ENCODE assay signal across 8 cellular contexts in the genomic region with DNA sequence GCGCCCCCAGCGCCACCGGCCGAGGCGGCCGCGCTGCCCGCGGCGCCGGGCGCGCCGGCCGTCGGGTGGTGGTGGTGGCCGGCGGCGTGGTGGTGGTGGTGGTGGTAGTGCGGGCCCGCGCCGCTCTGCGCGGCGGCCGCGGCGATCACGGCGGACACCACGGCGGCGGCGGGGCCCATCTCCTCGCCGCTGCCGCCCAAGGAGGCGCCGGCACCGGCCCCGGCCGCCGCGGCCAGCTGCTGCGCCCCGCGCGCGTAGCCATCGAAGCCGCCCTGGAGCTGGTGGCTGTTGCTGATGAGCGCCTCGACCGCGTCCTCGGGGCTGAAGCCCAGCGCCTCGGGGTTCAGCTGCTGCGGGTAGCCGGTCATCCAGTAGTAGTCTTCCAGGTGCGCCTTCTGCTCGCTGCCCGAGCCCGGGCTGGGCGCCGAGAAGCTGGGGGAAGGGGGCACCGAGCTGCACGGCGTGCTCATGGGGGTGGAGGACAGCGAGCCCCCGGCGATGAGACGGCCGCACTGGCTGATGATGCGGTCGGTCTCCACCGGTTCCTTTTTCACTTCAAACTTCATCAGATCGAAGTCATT. TPM values are rescaled to one million over a fixed set of nuclear protein-coding genes. Genes with fewer than 3 reads are reported as not detected.
A peak's percentile ranks its signal among the peaks of the same experiment; 100 is the strongest.
DNase-seq lines count a peak whose midpoint lies in the region; ATAC-seq and TF ChIP-seq lines count a peak whose summit lies in the region.

No MANE protein-coding gene starts in this region.

- ATAC-seq in HG02642 (IDR thresholded peaks at IDR 0.05; ENCODE audit: poor library complexity, unreplicated experiment) (no peak), GM18870 (IDR thresholded peaks at IDR 0.05; ENCODE audit: unreplicated experiment) (no peak)

- H3K9me3 Mint-ChIP-seq in activated T-helper 1 cell treated with anti-CD3 and anti-CD28 coated beads, Interleukin-12 subunit alpha, Interleukin-12 subunit beta, Interleukin-2, Interleukin-4 antibody, amounts not matched to agents 30 ng/mL and 10 ng/mL and 1 ng/mL, durations not matched to agents 14 hours and 24 hours and 36 hours, result no peaks in the 10 kb centered on the region

- DNase-seq in DMS53 (lab: John Stamatoyannopoulos, UW), result peak; percentile 66
- no peak for DNase-seq in DMS53 treated with DMSO at 0.1 percent for 48 hours (lab: John Stamatoyannopoulos, UW; ENCODE audit: unreplicated experiment)
- DNase-seq in activated T-helper 1 cell treated with anti-CD3 and anti-CD28 coated beads, Interleukin-12 subunit alpha, Interleukin-12 subunit beta, Interleukin-2, Interleukin-4 antibody, amounts not matched to agents 30 ng/mL and 10 ng/mL and 1 ng/mL, durations not matched to agents 14 hours and 24 hours and 36 hours (ENCODE audit: low spot score), result no peak
- peak; percentile 26 for DNase-seq in glomerular visceral epithelial cell (ENCODE audit: extremely low spot score)
- peak; percentile 41 to 68 (median 62) for DNase-seq in ovary
- no peak for DNase-seq in SHP77 (lab: John Stamatoyannopoulos, UW)

- H3K9me3 ChIP-seq in ovary, result no peaks in the 10 kb centered on the region

- peaks cover 48% of the 10 kb centered on the region for H3K4me1 Mint-ChIP-seq in activated T-helper 1 cell treated with anti-CD3 and anti-CD28 coated beads, Interleukin-12 subunit alpha, Interleukin-12 subunit beta, Interleukin-2, Interleukin-4 antibody, amounts not matched to agents 30 ng/mL and 10 ng/mL and 1 ng/mL, durations not matched to agents 14 hours and 24 hours and 36 hours (ENCODE audit: low read depth)

- TF ChIP-seq POLR2A in ovary (IDR thresholded peaks at IDR 0.05), result no peak

- peak overlapping the region; percentile 93 for H3K4me3 ChIP-seq in ovary

- H3K36me3 ChIP-seq in ovary, result no peaks in the 10 kb centered on the region

- no peak for TF ChIP-seq EP300 in ovary (IDR thresholded peaks at IDR 0.05)

- intact Hi-C loops in activated T-helper 1 cell treated with anti-CD3 and anti-CD28 coated beads, Interleukin-12 subunit alpha, Interleukin-12 subunit beta, Interleukin-2, Interleukin-4 antibody, amounts not matched to agents 30 ng/mL and 10 ng/mL and 1 ng/mL, durations not matched to agents 14 hours and 24 hours and 36 hours (cut with micrococcal nuclease), result no loop called here
- intact Hi-C loops in ovary (cut with DNase I), result loop anchor here in 2 of 4 donors (10.0 kb wide), 2 partner anchors 185 to 1095 kb away; no protein-coding TSS in a partner anchor

- peaks cover 7% of the 10 kb centered on the region for H3K27me3 Mint-ChIP-seq in activated T-helper 1 cell treated with anti-CD3 and anti-CD28 coated beads, Interleukin-12 subunit alpha, Interleukin-12 subunit beta, Interleukin-2, Interleukin-4 antibody, amounts not matched to agents 30 ng/mL and 10 ng/mL and 1 ng/mL, durations not matched to agents 14 hours and 24 hours and 36 hours (ENCODE audit: insufficient read depth)

- no peaks in the 10 kb centered on the region for H3K4me1 ChIP-seq in ovary (ENCODE audit: insufficient read depth)

- H3K27ac ChIP-seq in ovary, result peak overlapping the region; percentile 80 to 95

- peaks cover 37% of the 10 kb centered on the region for H3K36me3 Mint-ChIP-seq in activated T-helper 1 cell treated with anti-CD3 and anti-CD28 coated beads, Interleukin-12 subunit alpha, Interleukin-12 subunit beta, Interleukin-2, Interleukin-4 antibody, amounts not matched to agents 30 ng/mL and 10 ng/mL and 1 ng/mL, durations not matched to agents 14 hours and 24 hours and 36 hours (ENCODE audit: low read depth)

- 0 to 1% (median 0%) methylated on average over 28 to 68 of the region's 79 CpGs for WGBS in ovary, 3 donors

- TF ChIP-seq CTCF in ovary (IDR thresholded peaks at IDR 0.05), result no peak

- H3K4me3 Mint-ChIP-seq in activated T-helper 1 cell treated with anti-CD3 and anti-CD28 coated beads, Interleukin-12 subunit alpha, Interleukin-12 subunit beta, Interleukin-2, Interleukin-4 antibody, amounts not matched to agents 30 ng/mL and 10 ng/mL and 1 ng/mL, durations not matched to agents 14 hours and 24 hours and 36 hours, result peak overlapping the region; percentile 95

- H3K27me3 ChIP-seq in ovary, result no peaks in the 10 kb centered on the region

- H3K27ac Mint-ChIP-seq in activated T-helper 1 cell treated with anti-CD3 and anti-CD28 coated beads, Interleukin-12 subunit alpha, Interleukin-12 subunit beta, Interleukin-2, Interleukin-4 antibody, amounts not matched to agents 30 ng/mL and 10 ng/mL and 1 ng/mL, durations not matched to agents 14 hours and 24 hours and 36 hours, result peak overlapping the region; percentile 95

RNA-seq across cellular contexts. Expression of a gene that starts 1.2 kb away (rescaled TPM):
- 90.5 and 95.5 TPM in 2 replicates for total RNA-seq in activated T-helper 1 cell treated with anti-CD3 and anti-CD28 coated beads, Interleukin-12 subunit alpha, Interleukin-12 subunit beta, Interleukin-2, Interleukin-4 antibody, amounts not matched to agents 30 ng/mL and 10 ng/mL and 1 ng/mL, durations not matched to agents 14 hours and 24 hours and 36 hours
- total RNA-seq in ovary, result 100 to 1,000 TPM in 3 of 7 donors, 10 to 100 TPM in 4; 61.5 to 196 (median 83.5) TPM
- 10 to 100 TPM; 41.1 to 41.5 TPM for polyA plus RNA-seq in ovary

Comparison
In these comparisons a context has a peak if more than half of its experiments do, and no peak if none do; other contexts are left out.
1. DNase-seq: peak in DMS53 (single experiment), glomerular visceral epithelial cell (single experiment) and ovary (5 of 5); none in DMS53 treated with DMSO at 0.1 percent for 48 hours (single experiment), activated T-helper 1 cell treated with anti-CD3 and anti-CD28 coated beads, Interleukin-12 subunit alpha, Interleukin-12 subunit beta, Interleukin-2, Interleukin-4 antibody, amounts not matched to agents 30 ng/mL and 10 ng/mL and 1 ng/mL, durations not matched to agents 14 hours and 24 hours and 36 hours (single experiment) and SHP77 (0 of 2).